In the genomic region with DNA sequence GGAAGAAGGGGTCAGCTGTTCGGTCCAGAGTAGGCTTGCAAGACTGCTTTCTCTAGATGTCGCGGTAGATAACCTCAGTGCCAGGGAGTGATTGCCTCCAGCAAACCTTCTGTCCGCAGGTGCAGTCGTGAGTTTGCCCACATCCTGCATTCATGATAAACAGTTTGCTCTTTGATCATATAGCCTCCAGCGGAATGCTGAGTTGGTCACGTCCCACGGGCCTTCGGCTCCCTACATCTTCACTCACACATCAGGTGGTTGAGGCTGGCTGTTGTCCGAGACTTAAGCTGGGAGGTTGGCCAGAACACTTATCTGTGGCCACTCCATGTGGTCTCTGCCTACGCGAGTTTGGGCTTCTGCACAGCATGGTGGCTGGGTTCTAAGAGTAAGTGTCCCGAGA, we compare ENCODE assay signal across 18 cellular contexts.
DNase-seq lines count a peak whose midpoint lies in the region; ATAC-seq and TF ChIP-seq lines count a peak whose summit lies in the region.
"Had no signal": no experiment of that assay in that cellular context is flagged by ENCODE, and none has a peak within 500 bp of the region (broad histone marks: within the 10 kb centered on the region; RNA-seq: fewer than 3 reads in every experiment).

No MANE protein-coding gene starts in this region.

- POLR2A ChIA-PET in CD8-positive, alpha-beta memory T cell (lab: Charles Lee) = interaction anchor here (0.5 kb wide), 1 partner anchor 1953 kb away, joined by 3 read pairs; no protein-coding TSS in a partner anchor
- POLR2A ChIA-PET in activated CD4-positive, alpha-beta T cell treated with anti-CD3 and anti-CD28 coated beads, Interleukin-2, amount 10 ng/mL, durations not matched to agents 7 days and 5 days (lab: Charles Lee) = no interaction called here

- peak; percentile 61 for DNase-seq in activated CD8-positive, alpha-beta memory T cell treated with anti-CD3 and anti-CD28 coated beads, Interleukin-2, amount 10 ng/mL, durations not matched to agents 7 days and 5 days
- no peak for DNase-seq in activated CD8-positive, alpha-beta memory T cell treated with anti-CD3 and anti-CD28 coated beads, Interleukin-2, amount 50 U/mL, for 4 hours
- DNase-seq in CD8-positive, alpha-beta memory T cell = peak in 1 of 5 donors; percentile 26
- DNase-seq in activated CD4-positive, alpha-beta T cell treated with anti-CD3 and anti-CD28 coated beads, Interleukin-2, amount 10 ng/mL, durations not matched to agents 7 days and 5 days = peak; percentile 70
- peak; percentile 73 for DNase-seq in mucosa of gallbladder (ENCODE audit: low spot score)
- DNase-seq in body of pancreas = no peak
- DNase-seq in 8988T = no peak
- no peak for DNase-seq in NCI-H2107 treated with DMSO at 0.1 percent for 48 hours (lab: John Stamatoyannopoulos, UW; ENCODE audit: unreplicated experiment)
- DNase-seq: heart left ventricle, lower lobe of right lung, NCI-H1092 treated with DMSO at 0.1 percent for 48 hours, NCI-H2171 treated with DMSO at 0.1 percent for 48 hours, NCI-H748 treated with DMSO at 0.1 percent for 48 hours, small intestine, upper lobe of right lung had no signal

- 70 to 75% methylated on average over 12 to 13 of the region's 13 CpGs for WGBS in body of pancreas, 2 donors

- no peak for TF ChIP-seq CTCF in body of pancreas (IDR thresholded peaks at IDR 0.05)

- no peaks in the 10 kb centered on the region for H3K9me3 ChIP-seq in CD8-positive, alpha-beta memory T cell (ENCODE audit: low read length)
- no peaks in the 10 kb centered on the region for H3K9me3 ChIP-seq in body of pancreas
- H3K9me3 ChIP-seq: heart left ventricle, lower lobe of right lung, upper lobe of right lung had no signal

- no peaks in the 10 kb centered on the region for H3K27me3 ChIP-seq in CD8-positive, alpha-beta memory T cell (ENCODE audit: insufficient read depth, low read length, poor library complexity, severe bottlenecking)
- H3K27me3 ChIP-seq in body of pancreas = no peaks in the 10 kb centered on the region
- H3K27me3 ChIP-seq: heart left ventricle, upper lobe of right lung had no signal

- no peak for ATAC-seq in activated CD8-positive, alpha-beta memory T cell treated with anti-CD3 and anti-CD28 coated beads, Interleukin-2, amount 10 ng/mL, durations not matched to agents 7 days and 5 days
- no peak for ATAC-seq in body of pancreas
- ATAC-seq: K562, lower lobe of right lung, upper lobe of right lung had no signal

- H3K27me3 Mint-ChIP-seq in activated CD8-positive, alpha-beta memory T cell treated with anti-CD3 and anti-CD28 coated beads, Interleukin-2, amount 10 ng/mL, durations not matched to agents 7 days and 5 days = peaks cover 38% of the 10 kb centered on the region
- H3K27me3 Mint-ChIP-seq in CD8-positive, alpha-beta memory T cell = peaks cover 11 to 14% of the 10 kb centered on the region in 2 donors
- peaks cover 17% of the 10 kb centered on the region for H3K27me3 Mint-ChIP-seq in activated CD4-positive, alpha-beta T cell treated with anti-CD3 and anti-CD28 coated beads, Interleukin-2, amount 10 ng/mL, durations not matched to agents 7 days and 5 days

- intact Hi-C loops in body of pancreas (cut with DNase I) = no loop called here

- peaks cover 47% of the 10 kb centered on the region for H3K4me1 Mint-ChIP-seq in activated CD8-positive, alpha-beta memory T cell treated with anti-CD3 and anti-CD28 coated beads, Interleukin-2, amount 10 ng/mL, durations not matched to agents 7 days and 5 days
- H3K4me1 Mint-ChIP-seq in CD8-positive, alpha-beta memory T cell = peaks cover 22 to 66% (median 33%) of the 10 kb centered on the region in 3 donors
- peaks cover 73% of the 10 kb centered on the region for H3K4me1 Mint-ChIP-seq in activated CD4-positive, alpha-beta T cell treated with anti-CD3 and anti-CD28 coated beads, Interleukin-2, amount 10 ng/mL, durations not matched to agents 7 days and 5 days

- H3K36me3 Mint-ChIP-seq in activated CD8-positive, alpha-beta memory T cell treated with anti-CD3 and anti-CD28 coated beads, Interleukin-2, amount 10 ng/mL, durations not matched to agents 7 days and 5 days = no peaks in the 10 kb centered on the region
- H3K36me3 Mint-ChIP-seq in CD8-positive, alpha-beta memory T cell = no peaks in the 10 kb centered on the region
- peaks cover 4% of the 10 kb centered on the region for H3K36me3 Mint-ChIP-seq in activated CD4-positive, alpha-beta T cell treated with anti-CD3 and anti-CD28 coated beads, Interleukin-2, amount 10 ng/mL, durations not matched to agents 7 days and 5 days (ENCODE audit: low read depth)
- H3K36me3 Mint-ChIP-seq: CD4-positive, CD25-positive, alpha-beta regulatory T cell had no signal

- no peaks in the 10 kb centered on the region for H3K9me3 Mint-ChIP-seq in activated CD8-positive, alpha-beta memory T cell treated with anti-CD3 and anti-CD28 coated beads, Interleukin-2, amount 10 ng/mL, durations not matched to agents 7 days and 5 days (ENCODE audit: low read depth)
- H3K9me3 Mint-ChIP-seq in CD8-positive, alpha-beta memory T cell = no peaks in the 10 kb centered on the region
- no peaks in the 10 kb centered on the region for H3K9me3 Mint-ChIP-seq in activated CD4-positive, alpha-beta T cell treated with anti-CD3 and anti-CD28 coated beads, Interleukin-2, amount 10 ng/mL, durations not matched to agents 7 days and 5 days

- H3K4me3 ChIP-seq in CD8-positive, alpha-beta memory T cell (ENCODE audit: low read length) = peak overlapping the region; percentile 42
- H3K4me3 ChIP-seq in body of pancreas = no peak overlapping the region
- H3K4me3 ChIP-seq: heart left ventricle, K562, lower lobe of right lung, upper lobe of right lung had no signal

- H3K27ac Mint-ChIP-seq in activated CD8-positive, alpha-beta memory T cell treated with anti-CD3 and anti-CD28 coated beads, Interleukin-2, amount 10 ng/mL, durations not matched to agents 7 days and 5 days = no peak overlapping the region
- peak overlapping the region in 2 of 8 donors; percentile 24 to 54 for H3K27ac Mint-ChIP-seq in CD8-positive, alpha-beta memory T cell
- H3K27ac Mint-ChIP-seq in activated CD4-positive, alpha-beta T cell treated with anti-CD3 and anti-CD28 coated beads, Interleukin-2, amount 10 ng/mL, durations not matched to agents 7 days and 5 days = peak overlapping the region; percentile 90
- H3K27ac Mint-ChIP-seq: CD4-positive, CD25-positive, alpha-beta regulatory T cell had no signal

- no peak overlapping the region for H3K27ac ChIP-seq in CD8-positive, alpha-beta memory T cell (ENCODE audit: low read depth, low read length)
- no peak overlapping the region for H3K27ac ChIP-seq in body of pancreas
- H3K27ac ChIP-seq: heart left ventricle, lower lobe of right lung, parathyroid adenoma, upper lobe of right lung had no signal

- H3K4me3 Mint-ChIP-seq in activated CD8-positive, alpha-beta memory T cell treated with anti-CD3 and anti-CD28 coated beads, Interleukin-2, amount 10 ng/mL, durations not matched to agents 7 days and 5 days = peak overlapping the region; percentile 16
- peak overlapping the region in 6 of 7 donors; percentile 15 to 65 (median 51) for H3K4me3 Mint-ChIP-seq in CD8-positive, alpha-beta memory T cell
- H3K4me3 Mint-ChIP-seq in activated CD4-positive, alpha-beta T cell treated with anti-CD3 and anti-CD28 coated beads, Interleukin-2, amount 10 ng/mL, durations not matched to agents 7 days and 5 days = peak overlapping the region; percentile 28
- H3K4me3 Mint-ChIP-seq: CD4-positive, CD25-positive, alpha-beta regulatory T cell had no signal

- no peak for TF ChIP-seq POLR2A in body of pancreas (IDR thresholded peaks at IDR 0.05)

- H3K36me3 ChIP-seq in CD8-positive, alpha-beta memory T cell (ENCODE audit: insufficient read depth, low read length) = no peaks in the 10 kb centered on the region
- no peaks in the 10 kb centered on the region for H3K36me3 ChIP-seq in body of pancreas (replicated peaks in 1 of 2; ENCODE audit: insufficient read depth in 1 of 2, low read depth in 2 of 2)
- H3K36me3 ChIP-seq: upper lobe of right lung had no signal

- peaks cover 56% of the 10 kb centered on the region for H3K4me1 ChIP-seq in CD8-positive, alpha-beta memory T cell (ENCODE audit: insufficient read depth, low read length)
- H3K4me1 ChIP-seq in body of pancreas = no peaks in the 10 kb centered on the region
- H3K4me1 ChIP-seq: parathyroid adenoma, upper lobe of right lung had no signal

- CTCF ChIA-PET in activated CD8-positive, alpha-beta memory T cell treated with anti-CD3 and anti-CD28 coated beads, Interleukin-2, amount 10 ng/mL, durations not matched to agents 7 days and 5 days (lab: Charles Lee) = interaction anchor here (0.7 kb wide), 1 partner anchor 36 kb away, joined by 3 read pairs; no protein-coding TSS in a partner anchor
- CTCF ChIA-PET in CD8-positive, alpha-beta memory T cell (lab: Charles Lee) = no interaction called here
- CTCF ChIA-PET in activated CD4-positive, alpha-beta T cell treated with anti-CD3 and anti-CD28 coated beads, Interleukin-2, amount 10 ng/mL, durations not matched to agents 7 days and 5 days (lab: Charles Lee) = no interaction called here

Comparison
In these comparisons a context has a peak if more than half of its experiments do, and no peak if none do; other contexts are left out.
1. DNase-seq: peak in activated CD8-positive, alpha-beta memory T cell treated with anti-CD3 and anti-CD28 coated beads, Interleukin-2, amount 10 ng/mL, durations not matched to agents 7 days and 5 days (single experiment), activated CD4-positive, alpha-beta T cell treated with anti-CD3 and anti-CD28 coated beads, Interleukin-2, amount 10 ng/mL, durations not matched to agents 7 days and 5 days (single experiment) and mucosa of gallbladder (single experiment); none in activated CD8-positive, alpha-beta memory T cell treated with anti-CD3 and anti-CD28 coated beads, Interleukin-2, amount 50 U/mL, for 4 hours (single experiment), body of pancreas (0 of 4), 8988T (single experiment) and NCI-H2107 treated with DMSO at 0.1 percent for 48 hours (single experiment).
2. Peak in every context shown above with its lines, with median percentiles within 50 percentile points of each other: H3K4me3 Mint-ChIP-seq.